In the genomic region with DNA sequence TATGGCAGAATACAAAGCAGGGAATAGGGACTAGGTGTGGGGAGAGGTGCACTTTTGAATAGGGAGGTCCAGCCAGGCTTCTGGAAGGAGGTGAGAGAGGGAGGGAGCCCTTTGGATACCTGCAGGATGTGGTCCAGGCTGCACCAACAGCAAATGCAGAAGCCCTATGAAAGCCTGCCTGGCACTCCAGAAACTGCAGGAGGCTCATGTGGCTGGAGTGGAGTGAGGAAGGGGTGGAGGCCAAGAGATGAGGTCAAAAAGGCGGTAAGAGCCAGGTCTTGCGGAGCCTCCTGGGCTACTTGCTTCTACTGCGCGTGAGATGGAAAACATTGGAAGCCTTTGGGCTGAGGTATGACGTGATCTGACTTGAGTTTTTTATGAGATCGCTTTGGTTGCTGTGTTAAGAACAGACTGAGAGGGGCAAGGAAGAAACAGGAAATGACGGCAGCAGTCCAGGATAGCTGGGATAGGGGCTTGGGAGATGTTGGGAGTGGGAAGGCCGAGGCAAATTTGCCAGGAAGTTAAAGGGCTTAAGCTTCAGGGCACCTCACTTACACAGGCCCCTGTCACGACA, we compare ENCODE assay signal across 21 cellular contexts. TPM values are rescaled to one million over a fixed set of nuclear protein-coding genes. Genes with fewer than 3 reads are reported as not detected.
"Had no signal": no experiment of that assay in that cellular context is flagged by ENCODE, and none has a peak within 500 bp of the region (broad histone marks: within the 10 kb centered on the region; RNA-seq: fewer than 3 reads in every experiment).

No MANE protein-coding gene starts in this region.

- H3K27ac Mint-ChIP-seq: activated CD4-positive, alpha-beta T cell treated with anti-CD3 and anti-CD28 coated beads, Interleukin-2, amount 10 ng/mL, durations not matched to agents 24 days and 14 days; endodermal cell; memory B cell had no signal

- ATAC-seq: gastrocnemius medialis; left colon; sciatic nerve; stimulated activated naive CD8-positive, alpha-beta T cell treated with anti-CD3 and anti-CD28 coated beads, Interleukin-15, Interleukin-2, amounts not matched to agents 100 U/mL and 50 U/mL, for 24 hours had no signal

- H3K9me3 Mint-ChIP-seq: activated CD4-positive, alpha-beta T cell treated with anti-CD3 and anti-CD28 coated beads, Interleukin-2, amount 10 ng/mL, durations not matched to agents 24 days and 14 days; endodermal cell; memory B cell; T-helper 1 cell treated with Interleukin-12 subunit alpha and Interleukin-12 subunit beta and Interleukin-4 antibody, amounts not matched to agents 30 μg/mL and 1 μg/mL, for 36 hours had no signal

- H3K27ac ChIP-seq: coronary artery, esophagus squamous epithelium, gastrocnemius medialis, SJSA1 had no signal

- H3K4me3 ChIP-seq: coronary artery, esophagus squamous epithelium, gastrocnemius medialis, SJSA1 had no signal

- H3K36me3 Mint-ChIP-seq: memory B cell had no signal

- H3K4me3 Mint-ChIP-seq: activated CD4-positive, alpha-beta T cell treated with anti-CD3 and anti-CD28 coated beads, Interleukin-2, amount 10 ng/mL, durations not matched to agents 24 days and 14 days; endodermal cell; memory B cell; T-helper 1 cell treated with Interleukin-12 subunit alpha and Interleukin-12 subunit beta and Interleukin-4 antibody, amounts not matched to agents 30 μg/mL and 1 μg/mL, for 36 hours had no signal

- H3K9me3 ChIP-seq: esophagus squamous epithelium, gastrocnemius medialis, SJSA1 had no signal

- H3K36me3 ChIP-seq: esophagus squamous epithelium, gastrocnemius medialis, SJSA1 had no signal

- DNase-seq: activated CD4-positive, alpha-beta T cell treated with anti-CD3 and anti-CD28 coated beads, Interleukin-2, amount 10 ng/mL, durations not matched to agents 24 days and 14 days; activated naive CD4-positive, alpha-beta T cell treated with Interleukin-2 at 50 U/mL for 16 hours; amygdala; cerebellar nuclear complex; endodermal cell; esophagus squamous epithelium; gastrocnemius medialis; hypothalamus; left colon; nucleus accumbens; small intestine; stimulated activated CD4-positive, alpha-beta T cell treated with anti-CD3 and anti-CD28 coated beads, Interleukin-15, amount 100 ng/mL, for 24 hours; stimulated activated CD4-positive, alpha-beta T cell treated with anti-CD3 and anti-CD28 coated beads, Interleukin-2, amount 100 ng/mL, for 48 hours; stimulated activated naive CD8-positive, alpha-beta T cell treated with anti-CD3 and anti-CD28 coated beads, Interleukin-15, Interleukin-2, amounts not matched to agents 100 U/mL and 50 U/mL, for 24 hours had no signal

- FAIRE-seq: bronchial epithelial cell, keratinocyte, small intestine had no signal

- H3K27me3 Mint-ChIP-seq: memory B cell had no signal

RNA-seq across cellular contexts. Expression of gene BATF3, which starts 4.4 kb away (rescaled TPM):
- polyA plus RNA-seq: keratinocyte had no signal
